Comparison of ENCODE assay signal across 7 cellular contexts in the genomic region with DNA sequence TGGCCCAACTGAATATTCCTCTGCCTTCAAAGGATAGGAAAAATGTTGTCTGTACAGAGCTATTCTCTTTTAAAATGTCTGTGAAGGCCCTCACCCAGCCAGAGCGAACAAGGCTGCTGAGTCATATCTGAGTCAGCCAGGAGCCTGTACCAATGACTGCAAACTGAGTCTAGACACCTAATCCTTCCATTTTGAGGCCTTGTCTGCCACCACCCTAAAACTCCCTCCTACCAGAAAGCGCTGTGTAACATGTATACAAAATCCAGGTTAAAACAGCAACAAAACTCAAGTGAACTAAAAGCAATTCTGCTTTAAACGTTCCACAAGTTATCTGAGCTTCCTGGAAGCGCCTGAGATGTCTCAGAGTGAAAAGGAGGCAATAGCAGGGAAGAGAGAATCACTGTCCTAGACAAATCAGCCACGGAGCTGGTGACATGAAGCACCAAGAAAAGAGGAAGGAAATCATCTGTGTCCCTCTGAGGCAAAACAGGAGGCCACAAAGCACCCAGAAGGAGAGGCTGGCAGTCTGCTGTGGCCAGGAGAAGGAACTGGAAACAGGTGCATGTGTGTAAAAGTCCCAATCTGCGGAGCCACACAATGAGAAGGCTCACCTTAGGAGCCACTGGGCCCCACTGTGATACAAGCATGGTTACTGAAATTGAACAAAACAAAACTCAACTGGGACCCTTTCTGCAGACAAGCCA. TPM values are rescaled to one million over a fixed set of nuclear protein-coding genes. Genes with fewer than 3 reads are reported as not detected.
A peak's percentile ranks its signal among the peaks of the same experiment; 100 is the strongest.
DNase-seq lines count a peak whose midpoint lies in the region; ATAC-seq, FAIRE-seq and TF ChIP-seq lines count a peak whose summit lies in the region.

No MANE protein-coding gene starts in this region.

- H3K79me2 ChIP-seq in OCI-LY3 (ENCODE audit: low read length) (no peaks in the 10 kb centered on the region), GM12878 (ENCODE audit: control insufficient read depth, insufficient read depth, low read length) (no peaks in the 10 kb centered on the region), neural progenitor cell (ENCODE audit: low read depth) (no peaks in the 10 kb centered on the region)

- peaks cover 11% of the 10 kb centered on the region for H3K36me3 Mint-ChIP-seq in neural progenitor cell

- peak; percentile 78 for FAIRE-seq in GM12878 (lab: Jason Lieb, UNC)

- CTCF ChIA-PET in GM12878 (lab: Yijun Ruan, JAX): interaction anchor here (0.9 to 8.9 kb wide), 11 partner anchors 9 to 669 kb away, joined by 3 to 152 read pairs (median 6); no protein-coding TSS in a partner anchor

- DNase-seq in GM12878 (ENCODE audit: low read depth, low spot score): peak; percentile 70
- DNase-seq in neural progenitor cell (ENCODE audit: low spot score): no peak
- no peak for DNase-seq in iPS-NIHi7 (ENCODE audit: extremely low spot score)
- DNase-seq in NCI-H1105 treated with DMSO at 0.1 percent for 48 hours (lab: John Stamatoyannopoulos, UW): no peak

- 9% methylated on average over 6 of the region's 6 CpGs for WGBS in GM12878 (ENCODE audit: insufficient coverage, insufficient replicate concordance, low lambda C conversion rate, missing lambda C conversion rate)

- peaks cover 29% of the 10 kb centered on the region for H3K4me1 Mint-ChIP-seq in neural progenitor cell

- RAD21 ChIA-PET in GM12878 (lab: Charles Lee; ENCODE audit: unreplicated experiment): interaction anchor here (0.8 to 10.2 kb wide), 12 partner anchors 19 to 669 kb away, joined by 3 to 104 read pairs (median 4); partner anchors contain the start of gene INTS6

- BruUV-seq in GM12878 (replicated peaks; lab: Mats Ljungman, UMichigan): no TSS peak

- TF ChIP-seq EP300 in GM12878 (IDR thresholded peaks at IDR 0.05; ENCODE audit: borderline replicate concordance in 1 of 2, control insufficient read depth in 1 of 2, low read depth in 2 of 2, low read length in 2 of 2): no peak

- H3K27me3 Mint-ChIP-seq in neural progenitor cell (ENCODE audit: insufficient read depth, low read depth): no peaks in the 10 kb centered on the region

- TF ChIP-seq POLR2A in GM12878 (IDR thresholded peaks at IDR 0.05; ENCODE audit: low read depth, low read length): 0 out of 2 replicates have a peak, but pooled peaks have one; percentile 18

- H2AFZ ChIP-seq in OCI-LY3 (ENCODE audit: low read depth, low read length) (peak overlapping the region; percentile 49), GM12878 (ENCODE audit: control insufficient read depth, low read depth, low read length) (peak overlapping the region; percentile 89), neural progenitor cell (replicated peaks) (no peak overlapping the region)

- H3K9me3 Mint-ChIP-seq in neural progenitor cell: no peaks in the 10 kb centered on the region

- in situ Hi-C loops in GM12878 (cut with MboI): no loop called here

- peak overlapping the region; percentile 86 for H3K27ac ChIP-seq in OCI-LY3 (ENCODE audit: low read length)
- H3K27ac ChIP-seq in GM12878 (ENCODE audit: control insufficient read depth, insufficient read depth): peak overlapping the region; percentile 61
- H3K27ac ChIP-seq in neural progenitor cell: no peak overlapping the region

- H3K27me3 ChIP-seq in OCI-LY3 (ENCODE audit: low read depth, low read length) (no peaks in the 10 kb centered on the region), GM12878 (replicated peaks in 1 of 2; ENCODE audit: control insufficient read depth in 2 of 2, insufficient read depth in 2 of 2, low read length in 1 of 2) (no peaks in the 10 kb centered on the region), neural progenitor cell (no peaks in the 10 kb centered on the region)

- H3F3A ChIP-seq in neural progenitor cell (ENCODE audit: low read depth): no peaks in the 10 kb centered on the region

- POLR2A ChIA-PET in GM12878 (lab: Charles Lee): interaction anchor here (0.8 to 1.8 kb wide), 3 partner anchors 12 to 179 kb away, joined by 3 to 7 read pairs (median 4); no protein-coding TSS in a partner anchor

- H3K27ac Mint-ChIP-seq in neural progenitor cell: peak overlapping the region; percentile 4

- peaks cover 2% of the 10 kb centered on the region for H3K36me3 ChIP-seq in OCI-LY3 (replicated peaks; ENCODE audit: low read depth, low read length)
- H3K36me3 ChIP-seq in GM12878 (ENCODE audit: control insufficient read depth in 2 of 2, insufficient read depth in 2 of 2, low read length in 1 of 2): no peaks in the 10 kb centered on the region
- no peaks in the 10 kb centered on the region for H3K36me3 ChIP-seq in neural progenitor cell

- ATAC-seq in GM18870 (IDR thresholded peaks at IDR 0.05; ENCODE audit: unreplicated experiment): peak; percentile 64
- ATAC-seq in HG02798 (IDR thresholded peaks at IDR 0.05; ENCODE audit: poor library complexity, unreplicated experiment): peak; percentile 69
- ATAC-seq in GM12878: peak; percentile 81

- peak overlapping the region; percentile 45 for H3K9ac ChIP-seq in OCI-LY3 (ENCODE audit: low read length)
- peak overlapping the region; percentile 13 for H3K9ac ChIP-seq in GM12878 (ENCODE audit: control insufficient read depth, insufficient read depth, low read length)
- no peak overlapping the region for H3K9ac ChIP-seq in neural progenitor cell

- H3K4me3 Mint-ChIP-seq in neural progenitor cell: no peak overlapping the region

- H3K4me2 ChIP-seq in OCI-LY3 (ENCODE audit: low read length): peak overlapping the region; percentile 63
- H3K4me2 ChIP-seq in GM12878 (ENCODE audit: control insufficient read depth, insufficient read depth): peak overlapping the region; percentile 59
- H3K4me2 ChIP-seq in neural progenitor cell: no peak overlapping the region

- SMC1A ChIA-PET in GM12878 (lab: Charles Lee; ENCODE audit: uncharacterized antibody, unreplicated experiment): interaction anchor here (0.6 to 7.2 kb wide), 23 partner anchors 9 to 668 kb away, joined by 3 to 55 read pairs (median 4); partner anchors contain the start of gene INTS6

- TF ChIP-seq RAD21 in GM12878 (IDR thresholded peaks at IDR 0.05; ENCODE audit: insufficient read depth, low read depth, low read length): no peak

- H4K20me1 ChIP-seq in OCI-LY3 (ENCODE audit: insufficient read depth, low read length) (no peaks in the 10 kb centered on the region), GM12878 (ENCODE audit: control insufficient read depth, insufficient read depth) (no peaks in the 10 kb centered on the region), neural progenitor cell (ENCODE audit: low read depth) (no peaks in the 10 kb centered on the region)

- no peaks in the 10 kb centered on the region for H3K9me3 ChIP-seq in OCI-LY3 (ENCODE audit: insufficient read depth, low read length)
- H3K9me3 ChIP-seq in GM12878 (replicated peaks; ENCODE audit: control insufficient read depth, insufficient read depth, low read length): no peaks in the 10 kb centered on the region
- no peaks in the 10 kb centered on the region for H3K9me3 ChIP-seq in neural progenitor cell (ENCODE audit: low read depth)

- intact Hi-C loops in GM12878 (cut with micrococcal nuclease; ENCODE audit: unreplicated experiment): loop anchor here (2.0 kb wide), 1 partner anchor 209 kb away; the partner anchor contains the start of gene WDFY2

- H3K4me3 ChIP-seq in OCI-LY3 (ENCODE audit: low read length): peak overlapping the region; percentile 28
- H3K4me3 ChIP-seq in GM12878: peak overlapping the region; percentile 14; the same call in 1 of the 2 replicates
- no peak overlapping the region for H3K4me3 ChIP-seq in neural progenitor cell

- H3K4me1 ChIP-seq in OCI-LY3 (ENCODE audit: low read length) (peaks cover 50% of the 10 kb centered on the region), GM12878 (ENCODE audit: control insufficient read depth, insufficient read depth, low read length) (peaks cover 27% of the 10 kb centered on the region), neural progenitor cell (peaks cover 6% of the 10 kb centered on the region)

- TF ChIP-seq CTCF in OCI-LY3 (IDR thresholded peaks at IDR 0.05; ENCODE audit: low read depth, low read length) (no peak), GM12878 (IDR thresholded peaks at IDR 0.05 in 2 of 3, conservative IDR thresholded peaks at IDR 0.05 in 1 of 3; ENCODE audit: control insufficient read depth in 2 of 3, extremely low read depth in 1 of 3, insufficient read depth in 1 of 3, low read depth in 3 of 3, low read length in 3 of 3) (no peak), neural progenitor cell (IDR thresholded peaks at IDR 0.05) (no peak)

RNA-seq across cellular contexts. Expression of gene DHRS12, which starts 10.2 kb away (rescaled TPM):
- 4.2 and 5.0 TPM in 2 replicates for total RNA-seq in GM12878 (2013; cell fraction: nucleolus; rRNA removed)
- total RNA-seq in GM12878 (2014; rRNA removed) (9.9 and 11.6 TPM in 2 replicates), GM12878 (2014; rRNA removed; fragmentation: Illumina TruSeq; extraction: Trizol) (4.3 TPM in 2 replicates), GM12878 (2021) (7.0 and 7.7 TPM in 2 replicates), neural progenitor cell (ENCODE audit: low replicate concordance) (5.2 and 7.6 TPM in 2 replicates)
- polyA plus RNA-seq in GM12878 (2011; ENCODE audit: low read depth): 3.4 TPM
- polyA plus RNA-seq in GM12878 (2011; rRNA removed) (5.5 and 6.5 TPM in 2 replicates), GM12878 (2014; fragmentation: Illumina TruSeq; extraction: Trizol) (7.8 and 9.0 TPM in 2 replicates), GM12878 (2014; fragmentation: Nextera tagmentation; extraction: Ambion mirVana) (1 to 10 TPM; 2.9 to 4.0 TPM), GM12878 (2014; rRNA removed) (8.8 and 11.9 TPM in 2 replicates), GM12878 (2016; fragmentation: Nextera tagmentation; extraction: Ambion mirVana) (10 to 100 TPM; 10.7 to 11.3 TPM)
- polyA plus RNA-seq in GM12878 (2011; cell fraction: cytosol; rRNA removed): 4.8 and 5.9 TPM in 2 replicates
- 9.8 and 10.1 TPM in 2 replicates for polyA plus RNA-seq in GM12878 (2011; cell fraction: nucleus; rRNA removed)
- 6.4 and 7.2 TPM in 2 replicates for polyA plus RNA-seq in GM12878 (2012)
- 2.9 and 4.2 TPM in 2 replicates for polyA minus RNA-seq in GM12878 (2011; rRNA and poly(A)+ RNA removed)
- polyA minus RNA-seq in GM12878 (2011; cell fraction: cytosol; rRNA and poly(A)+ RNA removed): 2.3 TPM in 1 of 2 replicates, not detected in the other
- polyA minus RNA-seq in GM12878 (2011; cell fraction: nucleus; rRNA and poly(A)+ RNA removed): 3.6 and 5.7 TPM in 2 replicates

RNA-seq across cellular contexts. Expression of gene TMEM272, which starts 51.3 kb away (rescaled TPM):
- not detected in 2 replicates for total RNA-seq in GM12878 (2013; cell fraction: nucleolus; rRNA removed)
- 0.05 TPM in 1 of 2 replicates, not detected in the other for total RNA-seq in GM12878 (2014; rRNA removed)
- not detected in 2 replicates for total RNA-seq in GM12878 (2014; rRNA removed; fragmentation: Illumina TruSeq; extraction: Trizol)
- not detected in 2 replicates for total RNA-seq in GM12878 (2021)
- not detected for polyA plus RNA-seq in GM12878 (2011; ENCODE audit: low read depth)
- 0.01 and 0.04 TPM in 2 replicates for polyA plus RNA-seq in GM12878 (2011; rRNA removed)
- polyA plus RNA-seq in GM12878 (2011; cell fraction: cytosol; rRNA removed): not detected in 2 replicates
- polyA plus RNA-seq in GM12878 (2011; cell fraction: nucleus; rRNA removed): 0.04 TPM in 1 of 2 replicates, not detected in the other
- not detected in 2 replicates for polyA plus RNA-seq in GM12878 (2012)
- polyA plus RNA-seq in GM12878 (2014; fragmentation: Illumina TruSeq; extraction: Trizol): not detected in 2 replicates
- polyA plus RNA-seq in GM12878 (2014; fragmentation: Nextera tagmentation; extraction: Ambion mirVana): not detected
- 0.04 TPM in 1 of 2 replicates, not detected in the other for polyA plus RNA-seq in GM12878 (2014; rRNA removed)
- not detected for polyA plus RNA-seq in GM12878 (2016; fragmentation: Nextera tagmentation; extraction: Ambion mirVana)
- polyA minus RNA-seq in GM12878 (2011; rRNA and poly(A)+ RNA removed): 0.15 TPM in 1 of 2 replicates, not detected in the other
- polyA minus RNA-seq in GM12878 (2011; cell fraction: cytosol; rRNA and poly(A)+ RNA removed): not detected in 2 replicates
- 0.10 and 0.12 TPM in 2 replicates for polyA minus RNA-seq in GM12878 (2011; cell fraction: nucleus; rRNA and poly(A)+ RNA removed)
- 0.15 TPM in 1 of 2 replicates, not detected in the other for total RNA-seq in neural progenitor cell (ENCODE audit: low replicate concordance)
